ENCODE assay signal across 22 cellular contexts in genomic region chr13:98873377-98874028, GRCh38.
DNase-seq lines count a peak whose midpoint lies in the region; ATAC-seq and TF ChIP-seq lines count a peak whose summit lies in the region.
"Had no signal": no experiment of that assay in that cellular context is flagged by ENCODE, and none has a peak within 500 bp of the region (broad histone marks: within the 10 kb centered on the region; RNA-seq: fewer than 3 reads in every experiment).

No MANE protein-coding gene starts in this region.

- DNase-seq in T-helper 1 cell: no peak
- DNase-seq in activated T-cell treated with anti-CD3 and anti-CD28 coated beads, Interleukin-2, amount 50 U/mL, for 72 hours: peak; percentile 17 to 29
- no peak for DNase-seq in activated T-cell treated with anti-CD3 and anti-CD28 coated beads, Interleukin-2, amount 50 U/mL, for 4 hours
- DNase-seq in activated T-helper 2 cell treated with anti-CD3 and anti-CD28 coated beads, Interferon-gamma antibody, Interleukin-2, Interleukin-4, amounts not matched to agents 10 μg/mL and 5 μg/mL and 100 μg/mL, durations not matched to agents 14 hours and 24 hours and 36 hours (ENCODE audit: low spot score): no peak
- DNase-seq in naive thymus-derived CD4-positive, alpha-beta T cell: no peak
- no peak for DNase-seq in heart left ventricle
- DNase-seq in NCI-H2227 (lab: John Stamatoyannopoulos, UW; ENCODE audit: unreplicated experiment): no peak
- DNase-seq: Caco-2, EL, H7, IMR-90, Karpas-422, MG63, NCI-H1092, NCI-H1694, NCI-H226, NCI-H524 treated with DMSO at 0.1 percent for 48 hours had no signal

- peaks cover 4 to 90% (median 13%) of the 10 kb centered on the region in 3 experiments for H3K36me3 ChIP-seq in naive thymus-derived CD4-positive, alpha-beta T cell (ENCODE audit: control insufficient read depth in 2 of 3, insufficient read depth in 3 of 3, low read length in 3 of 3)
- H3K36me3 ChIP-seq in heart left ventricle: peaks cover 0 to 95% (median 59%) of the 10 kb centered on the region in 9 donors
- H3K36me3 ChIP-seq: MG63 had no signal

- H3K4me3 Mint-ChIP-seq in T-helper 1 cell treated with Interleukin-12 subunit alpha and Interleukin-12 subunit beta and Interleukin-4 antibody, amounts not matched to agents 30 μg/mL and 1 μg/mL, for 36 hours: peak overlapping the region; percentile 22
- peak overlapping the region; percentile 54 to 57 for H3K4me3 Mint-ChIP-seq in activated T-cell treated with anti-CD3 and anti-CD28 coated beads, Interleukin-2, amount 50 U/mL, for 72 hours
- no peak overlapping the region for H3K4me3 Mint-ChIP-seq in activated T-cell treated with anti-CD3 and anti-CD28 coated beads, Interleukin-2, amount 50 U/mL, for 4 hours
- H3K4me3 Mint-ChIP-seq in activated T-helper 2 cell treated with anti-CD3 and anti-CD28 coated beads, Interferon-gamma antibody, Interleukin-2, Interleukin-4, amounts not matched to agents 10 μg/mL and 5 μg/mL and 100 μg/mL, durations not matched to agents 14 hours and 24 hours and 36 hours (ENCODE audit: low read depth): no peak overlapping the region
- H3K4me3 Mint-ChIP-seq in naive thymus-derived CD4-positive, alpha-beta T cell: peak overlapping the region in 1 of 10 donors; percentile 60
- H3K4me3 Mint-ChIP-seq: B cell had no signal

- intact Hi-C loops in activated T-helper 2 cell treated with anti-CD3 and anti-CD28 coated beads, Interferon-gamma antibody, Interleukin-2, Interleukin-4, amounts not matched to agents 10 μg/mL and 5 μg/mL and 100 μg/mL, durations not matched to agents 14 hours and 24 hours and 36 hours (cut with micrococcal nuclease): loop anchor here (2.0 to 10.0 kb wide), 4 partner anchors 17 to 561 kb away; no protein-coding TSS in a partner anchor
- intact Hi-C loops in naive thymus-derived CD4-positive, alpha-beta T cell (cut with micrococcal nuclease): loop anchor here (2.0 to 10.0 kb wide), 5 partner anchors 19 to 483 kb away; no protein-coding TSS in a partner anchor
- intact Hi-C loops in heart left ventricle (cut with DNase I): loop anchor here in 1 of 10 donors (10.0 kb wide), 1 partner anchor 161 kb away; no protein-coding TSS in a partner anchor

- no peaks in the 10 kb centered on the region for H3K4me1 ChIP-seq in naive thymus-derived CD4-positive, alpha-beta T cell (ENCODE audit: control insufficient read depth in 2 of 2, insufficient read depth in 2 of 2, low read length in 2 of 2)
- peaks cover 0 to 6% (median under 1%) of the 10 kb centered on the region in 12 donors for H3K4me1 ChIP-seq in heart left ventricle
- H3K4me1 ChIP-seq: Caco-2 had no signal

- no peak for TF ChIP-seq POLR2A in heart left ventricle (IDR thresholded peaks at IDR 0.05)

- peaks cover 17% of the 10 kb centered on the region for H3K9me3 Mint-ChIP-seq in T-helper 1 cell treated with Interleukin-12 subunit alpha and Interleukin-12 subunit beta and Interleukin-4 antibody, amounts not matched to agents 30 μg/mL and 1 μg/mL, for 36 hours
- H3K9me3 Mint-ChIP-seq in activated T-cell treated with anti-CD3 and anti-CD28 coated beads, Interleukin-2, amount 50 U/mL, for 72 hours: peaks cover 5 to 13% of the 10 kb centered on the region in 2 donors
- H3K9me3 Mint-ChIP-seq in activated T-cell treated with anti-CD3 and anti-CD28 coated beads, Interleukin-2, amount 50 U/mL, for 4 hours: peaks cover 15% of the 10 kb centered on the region
- peaks cover 15% of the 10 kb centered on the region for H3K9me3 Mint-ChIP-seq in activated T-helper 2 cell treated with anti-CD3 and anti-CD28 coated beads, Interferon-gamma antibody, Interleukin-2, Interleukin-4, amounts not matched to agents 10 μg/mL and 5 μg/mL and 100 μg/mL, durations not matched to agents 14 hours and 24 hours and 36 hours
- H3K9me3 Mint-ChIP-seq in naive thymus-derived CD4-positive, alpha-beta T cell: peaks cover 0 to 23% (median 12%) of the 10 kb centered on the region in 11 donors

- no peaks in the 10 kb centered on the region for H3K27me3 ChIP-seq in naive thymus-derived CD4-positive, alpha-beta T cell (ENCODE audit: control insufficient read depth in 2 of 2, insufficient read depth in 2 of 2, low read length in 2 of 2)
- no peaks in the 10 kb centered on the region for H3K27me3 ChIP-seq in heart left ventricle
- H3K27me3 ChIP-seq: MG63 had no signal

- H3K4me3 ChIP-seq in naive thymus-derived CD4-positive, alpha-beta T cell (ENCODE audit: low read length): no peak overlapping the region
- no peak overlapping the region for H3K4me3 ChIP-seq in heart left ventricle
- H3K4me3 ChIP-seq: MG63 had no signal

- H3K36me3 Mint-ChIP-seq in T-helper 1 cell treated with Interleukin-12 subunit alpha and Interleukin-12 subunit beta and Interleukin-4 antibody, amounts not matched to agents 30 μg/mL and 1 μg/mL, for 36 hours (ENCODE audit: low read depth): peaks cover 63% of the 10 kb centered on the region
- peaks cover 22 to 34% of the 10 kb centered on the region in 2 donors for H3K36me3 Mint-ChIP-seq in activated T-cell treated with anti-CD3 and anti-CD28 coated beads, Interleukin-2, amount 50 U/mL, for 72 hours (ENCODE audit: insufficient read depth in 2 of 2)
- H3K36me3 Mint-ChIP-seq in activated T-cell treated with anti-CD3 and anti-CD28 coated beads, Interleukin-2, amount 50 U/mL, for 4 hours (ENCODE audit: insufficient read depth): peaks cover 61% of the 10 kb centered on the region
- peaks cover 77% of the 10 kb centered on the region for H3K36me3 Mint-ChIP-seq in activated T-helper 2 cell treated with anti-CD3 and anti-CD28 coated beads, Interferon-gamma antibody, Interleukin-2, Interleukin-4, amounts not matched to agents 10 μg/mL and 5 μg/mL and 100 μg/mL, durations not matched to agents 14 hours and 24 hours and 36 hours (ENCODE audit: low read depth)
- peaks cover 33 to 91% (median 78%) of the 10 kb centered on the region in 5 donors for H3K36me3 Mint-ChIP-seq in naive thymus-derived CD4-positive, alpha-beta T cell

- 98 to 99% (median 98%) methylated on average over 3 of the region's 3 CpGs for WGBS in heart left ventricle, 4 donors

- H3K4me1 Mint-ChIP-seq in T-helper 1 cell treated with Interleukin-12 subunit alpha and Interleukin-12 subunit beta and Interleukin-4 antibody, amounts not matched to agents 30 μg/mL and 1 μg/mL, for 36 hours (ENCODE audit: low read depth): peaks cover 52% of the 10 kb centered on the region
- H3K4me1 Mint-ChIP-seq in activated T-cell treated with anti-CD3 and anti-CD28 coated beads, Interleukin-2, amount 50 U/mL, for 72 hours (ENCODE audit: low read depth): peaks cover 50% of the 10 kb centered on the region
- H3K4me1 Mint-ChIP-seq in activated T-cell treated with anti-CD3 and anti-CD28 coated beads, Interleukin-2, amount 50 U/mL, for 4 hours (ENCODE audit: low read depth): peaks cover 8% of the 10 kb centered on the region
- peaks cover 37% of the 10 kb centered on the region for H3K4me1 Mint-ChIP-seq in activated T-helper 2 cell treated with anti-CD3 and anti-CD28 coated beads, Interferon-gamma antibody, Interleukin-2, Interleukin-4, amounts not matched to agents 10 μg/mL and 5 μg/mL and 100 μg/mL, durations not matched to agents 14 hours and 24 hours and 36 hours (ENCODE audit: low read depth)
- peaks cover 5 to 59% (median 23%) of the 10 kb centered on the region in 7 donors for H3K4me1 Mint-ChIP-seq in naive thymus-derived CD4-positive, alpha-beta T cell

- H3K9me3 ChIP-seq in naive thymus-derived CD4-positive, alpha-beta T cell (ENCODE audit: control insufficient read depth in 2 of 3, low read length in 3 of 3): peaks cover 0 to 8% (median 6%) of the 10 kb centered on the region in 3 experiments
- H3K9me3 ChIP-seq in heart left ventricle: peaks cover 0 to 11% (median 8%) of the 10 kb centered on the region in 12 donors
- H3K9me3 ChIP-seq: Caco-2, MG63 had no signal

- CTCF ChIA-PET in naive thymus-derived CD4-positive, alpha-beta T cell (lab: Charles Lee): interaction anchor here (1.0 kb wide), 1 partner anchor 156 kb away, joined by 3 read pairs; no protein-coding TSS in a partner anchor

- H3K27ac ChIP-seq in naive thymus-derived CD4-positive, alpha-beta T cell (ENCODE audit: low read depth, low read length): no peak overlapping the region
- no peak overlapping the region for H3K27ac ChIP-seq in heart left ventricle
- H3K27ac ChIP-seq: 22Rv1 had no signal

- peak overlapping the region; percentile 96 for H3K27ac Mint-ChIP-seq in T-helper 1 cell treated with Interleukin-12 subunit alpha and Interleukin-12 subunit beta and Interleukin-4 antibody, amounts not matched to agents 30 μg/mL and 1 μg/mL, for 36 hours
- peak overlapping the region; percentile 82 for H3K27ac Mint-ChIP-seq in activated T-cell treated with anti-CD3 and anti-CD28 coated beads, Interleukin-2, amount 50 U/mL, for 72 hours
- peak overlapping the region; percentile 72 for H3K27ac Mint-ChIP-seq in activated T-helper 2 cell treated with anti-CD3 and anti-CD28 coated beads, Interferon-gamma antibody, Interleukin-2, Interleukin-4, amounts not matched to agents 10 μg/mL and 5 μg/mL and 100 μg/mL, durations not matched to agents 14 hours and 24 hours and 36 hours
- peak overlapping the region in 5 of 9 donors; percentile 20 to 95 (median 45) for H3K27ac Mint-ChIP-seq in naive thymus-derived CD4-positive, alpha-beta T cell
- H3K27ac Mint-ChIP-seq: B cell had no signal

- no peak for TF ChIP-seq CTCF in heart left ventricle (IDR thresholded peaks at IDR 0.05)

- H3K27me3 Mint-ChIP-seq in T-helper 1 cell treated with Interleukin-12 subunit alpha and Interleukin-12 subunit beta and Interleukin-4 antibody, amounts not matched to agents 30 μg/mL and 1 μg/mL, for 36 hours (ENCODE audit: low read depth): no peaks in the 10 kb centered on the region
- H3K27me3 Mint-ChIP-seq in activated T-cell treated with anti-CD3 and anti-CD28 coated beads, Interleukin-2, amount 50 U/mL, for 72 hours (ENCODE audit: low read depth): no peaks in the 10 kb centered on the region
- H3K27me3 Mint-ChIP-seq in activated T-cell treated with anti-CD3 and anti-CD28 coated beads, Interleukin-2, amount 50 U/mL, for 4 hours (ENCODE audit: low read depth): no peaks in the 10 kb centered on the region
- H3K27me3 Mint-ChIP-seq in activated T-helper 2 cell treated with anti-CD3 and anti-CD28 coated beads, Interferon-gamma antibody, Interleukin-2, Interleukin-4, amounts not matched to agents 10 μg/mL and 5 μg/mL and 100 μg/mL, durations not matched to agents 14 hours and 24 hours and 36 hours (ENCODE audit: low read depth): no peaks in the 10 kb centered on the region
- no peaks in the 10 kb centered on the region for H3K27me3 Mint-ChIP-seq in naive thymus-derived CD4-positive, alpha-beta T cell
- H3K27me3 Mint-ChIP-seq: B cell; CD4-positive, CD25-positive, alpha-beta regulatory T cell had no signal

- peak; percentile 74 to 80 for ATAC-seq in activated T-cell treated with anti-CD3 and anti-CD28 coated beads, Interleukin-2, amount 50 U/mL, for 72 hours (replicated peaks in 1 of 2)
- ATAC-seq in activated T-cell treated with anti-CD3 and anti-CD28 coated beads, Interleukin-2, amount 50 U/mL, for 4 hours: no peak
- no peak for ATAC-seq in naive thymus-derived CD4-positive, alpha-beta T cell
- no peak for ATAC-seq in heart left ventricle
- ATAC-seq: Panc1 had no signal

- POLR2A ChIA-PET in naive thymus-derived CD4-positive, alpha-beta T cell (lab: Charles Lee): no interaction called here

Comparison
In these comparisons a context has a peak if more than half of its experiments do, and no peak if none do; other contexts are left out.
1. H3K4me3 Mint-ChIP-seq: peak in T-helper 1 cell treated with Interleukin-12 subunit alpha and Interleukin-12 subunit beta and Interleukin-4 antibody, amounts not matched to agents 30 μg/mL and 1 μg/mL, for 36 hours (single experiment) and activated T-cell treated with anti-CD3 and anti-CD28 coated beads, Interleukin-2, amount 50 U/mL, for 72 hours (2 of 2); none in activated T-cell treated with anti-CD3 and anti-CD28 coated beads, Interleukin-2, amount 50 U/mL, for 4 hours (single experiment) and activated T-helper 2 cell treated with anti-CD3 and anti-CD28 coated beads, Interferon-gamma antibody, Interleukin-2, Interleukin-4, amounts not matched to agents 10 μg/mL and 5 μg/mL and 100 μg/mL, durations not matched to agents 14 hours and 24 hours and 36 hours (single experiment).
2. DNase-seq: peak in activated T-cell treated with anti-CD3 and anti-CD28 coated beads, Interleukin-2, amount 50 U/mL, for 72 hours (2 of 2); none in T-helper 1 cell (0 of 5), activated T-cell treated with anti-CD3 and anti-CD28 coated beads, Interleukin-2, amount 50 U/mL, for 4 hours (single experiment), activated T-helper 2 cell treated with anti-CD3 and anti-CD28 coated beads, Interferon-gamma antibody, Interleukin-2, Interleukin-4, amounts not matched to agents 10 μg/mL and 5 μg/mL and 100 μg/mL, durations not matched to agents 14 hours and 24 hours and 36 hours (single experiment), naive thymus-derived CD4-positive, alpha-beta T cell (0 of 9), heart left ventricle (0 of 5) and NCI-H2227 (single experiment).
3. ATAC-seq: peak in activated T-cell treated with anti-CD3 and anti-CD28 coated beads, Interleukin-2, amount 50 U/mL, for 72 hours (2 of 2); none in activated T-cell treated with anti-CD3 and anti-CD28 coated beads, Interleukin-2, amount 50 U/mL, for 4 hours (0 of 2), naive thymus-derived CD4-positive, alpha-beta T cell (single experiment) and heart left ventricle (0 of 4).
4. H3K27ac Mint-ChIP-seq: peak in every context shown above with its lines; median percentile 96 in T-helper 1 cell treated with Interleukin-12 subunit alpha and Interleukin-12 subunit beta and Interleukin-4 antibody, amounts not matched to agents 30 μg/mL and 1 μg/mL, for 36 hours; 82 in activated T-cell treated with anti-CD3 and anti-CD28 coated beads, Interleukin-2, amount 50 U/mL, for 72 hours; 72 in activated T-helper 2 cell treated with anti-CD3 and anti-CD28 coated beads, Interferon-gamma antibody, Interleukin-2, Interleukin-4, amounts not matched to agents 10 μg/mL and 5 μg/mL and 100 μg/mL, durations not matched to agents 14 hours and 24 hours and 36 hours; 45 in naive thymus-derived CD4-positive, alpha-beta T cell.